1 cellular context compared by ENCODE assay signal in genomic region chr20:49283176-49283702, GRCh38.
TF ChIP-seq lines count a peak whose summit lies in the region.

No MANE protein-coding gene starts in this region.

TF ChIP-seq in HCT116, 20 proteins besides CTCF, POLR2A, EP300 and RAD21 (continued from another document):
- TF ChIP-seq TCF7L2 (IDR thresholded peaks at IDR 0.05; ENCODE audit: borderline replicate concordance, extremely low read depth, insufficient read depth, insufficient read length) (no peak), YY1 (IDR thresholded peaks at IDR 0.05; ENCODE audit: extremely low read depth, insufficient replicate concordance, low read depth, low read length) (no peak), ZFX (IDR thresholded peaks at IDR 0.05) (no peak), REST (IDR thresholded peaks at IDR 0.05; ENCODE audit: low read depth) (no peak), SP1 (IDR thresholded peaks at IDR 0.05; ENCODE audit: low read depth) (no peak)
